29 cellular contexts compared by ENCODE assay signal in genomic region chr3:77150028-77150427, GRCh38.
"Had no signal": no experiment of that assay in that cellular context is flagged by ENCODE, and none has a peak within 500 bp of the region (broad histone marks: within the 10 kb centered on the region; RNA-seq: fewer than 3 reads in every experiment).

No MANE protein-coding gene starts in this region.

- H3K27me3 ChIP-seq: breast epithelium, gastrocnemius medialis, hepatocyte, neutrophil, ovary, stomach, thyroid gland, upper lobe of right lung had no signal

- H3K27ac Mint-ChIP-seq: activated CD4-positive, alpha-beta T cell treated with anti-CD3 and anti-CD28 coated beads for 36 hours; activated naive CD4-positive, alpha-beta T cell treated with anti-CD3 and anti-CD28 coated beads, Interleukin-2, amount 50 U/mL, for 72 hours; activated T-cell treated with anti-CD3 and anti-CD28 coated beads, Interleukin-2, amount 50 U/mL, for 72 hours; dendritic cell treated with granulocyte-macrophage colony-stimulating factor and Interleukin-4, amounts not matched to agents 40 ng/mL and 50 ng/mL, for 4 days; natural killer cell treated with Interleukin-12 subunit alpha and Interleukin-12 subunit beta and Interleukin-15 and Interleukin-18, amount 100 ng/mL, for 72 hours; stimulated activated memory B cell treated with anti-CD40 and anti-IgM and Interleukin-4, amounts not matched to agents 10 μg/mL and 1 μg/mL and 100 μg/mL, for 72 hours; T-helper 2 cell treated with Interferon-gamma antibody and Interleukin-4, amounts not matched to agents 5 μg/mL and 100 μg/mL, for 36 hours had no signal

- FAIRE-seq: keratinocyte had no signal

- ATAC-seq: activated CD4-positive, alpha-beta T cell treated with anti-CD3 and anti-CD28 coated beads for 36 hours; activated naive CD4-positive, alpha-beta T cell treated with anti-CD3 and anti-CD28 coated beads, Interleukin-2, amount 50 U/mL, for 72 hours; activated T-cell treated with anti-CD3 and anti-CD28 coated beads, Interleukin-2, amount 50 U/mL, for 72 hours; gastrocnemius medialis; left cardiac atrium; left ventricle myocardium superior; mucosa of descending colon; natural killer cell treated with Interleukin-12 subunit alpha and Interleukin-12 subunit beta and Interleukin-15 and Interleukin-18, amount 100 ng/mL, for 72 hours; stimulated activated memory B cell treated with anti-CD40 and anti-IgM and Interleukin-4, amounts not matched to agents 10 μg/mL and 1 μg/mL and 100 μg/mL, for 72 hours; upper lobe of right lung had no signal

- H3K27me3 Mint-ChIP-seq: activated CD4-positive, alpha-beta T cell treated with anti-CD3 and anti-CD28 coated beads for 36 hours; central memory CD8-positive, alpha-beta T cell; dendritic cell treated with granulocyte-macrophage colony-stimulating factor and Interleukin-4, amounts not matched to agents 40 ng/mL and 50 ng/mL, for 4 days; natural killer cell treated with Interleukin-12 subunit alpha and Interleukin-12 subunit beta and Interleukin-15 and Interleukin-18, amount 100 ng/mL, for 72 hours; stimulated activated memory B cell treated with anti-CD40 and anti-IgM and Interleukin-4, amounts not matched to agents 10 μg/mL and 1 μg/mL and 100 μg/mL, for 72 hours had no signal

- H3K4me1 Mint-ChIP-seq: activated CD4-positive, alpha-beta T cell treated with anti-CD3 and anti-CD28 coated beads for 36 hours; central memory CD8-positive, alpha-beta T cell; stimulated activated memory B cell treated with anti-CD40 and anti-IgM and Interleukin-4, amounts not matched to agents 10 μg/mL and 1 μg/mL and 100 μg/mL, for 72 hours had no signal

- H3K4me2 ChIP-seq: hepatocyte, smooth muscle cell had no signal

- H3K9me3 Mint-ChIP-seq: dendritic cell treated with granulocyte-macrophage colony-stimulating factor and Interleukin-4, amounts not matched to agents 40 ng/mL and 50 ng/mL, for 4 days; stimulated activated memory B cell treated with anti-CD40 and anti-IgM and Interleukin-4, amounts not matched to agents 10 μg/mL and 1 μg/mL and 100 μg/mL, for 72 hours had no signal

- H3K4me3 Mint-ChIP-seq: activated CD4-positive, alpha-beta T cell treated with anti-CD3 and anti-CD28 coated beads for 36 hours; activated T-cell treated with anti-CD3 and anti-CD28 coated beads, Interleukin-2, amount 50 U/mL, for 72 hours; central memory CD8-positive, alpha-beta T cell; dendritic cell treated with granulocyte-macrophage colony-stimulating factor and Interleukin-4, amounts not matched to agents 40 ng/mL and 50 ng/mL, for 4 days; natural killer cell treated with Interleukin-12 subunit alpha and Interleukin-12 subunit beta and Interleukin-15 and Interleukin-18, amount 100 ng/mL, for 72 hours; stimulated activated memory B cell treated with anti-CD40 and anti-IgM and Interleukin-4, amounts not matched to agents 10 μg/mL and 1 μg/mL and 100 μg/mL, for 72 hours; T-helper 2 cell treated with Interferon-gamma antibody and Interleukin-4, amounts not matched to agents 5 μg/mL and 100 μg/mL, for 36 hours had no signal

- H2AFZ ChIP-seq: hepatocyte had no signal

- H3K9me3 ChIP-seq: breast epithelium, gastrocnemius medialis, mucosa of descending colon, neutrophil, ovary, prostate gland, stomach, thyroid gland, upper lobe of right lung had no signal

- H3K36me3 Mint-ChIP-seq: activated naive CD4-positive, alpha-beta T cell treated with anti-CD3 and anti-CD28 coated beads, Interleukin-2, amount 50 U/mL, for 72 hours; stimulated activated memory B cell treated with anti-CD40 and anti-IgM and Interleukin-4, amounts not matched to agents 10 μg/mL and 1 μg/mL and 100 μg/mL, for 72 hours had no signal

- H3K4me1 ChIP-seq: breast epithelium, gastrocnemius medialis, prostate gland, stomach, thyroid gland, upper lobe of right lung had no signal

- DNase-seq: activated CD4-positive, alpha-beta T cell treated with anti-CD3 and anti-CD28 coated beads for 36 hours; activated CD4-positive, CD25-positive, alpha-beta regulatory T cell; activated naive CD4-positive, alpha-beta T cell; activated T-cell treated with anti-CD3 and anti-CD28 coated beads for 4 hours; activated T-cell treated with anti-CD3 and anti-CD28 coated beads, Interleukin-2, amount 50 U/mL, for 72 hours; effector CD4-positive, alpha-beta T cell; gastrocnemius medialis; left cardiac atrium; left ventricle myocardium superior; mucosa of descending colon; ovary; stimulated activated CD4-positive, alpha-beta T cell treated with anti-CD3 and anti-CD28 coated beads, Interleukin-1b, Interleukin-23, amount 100 ng/mL, for 48 hours; stimulated activated CD4-positive, alpha-beta T cell treated with anti-CD3 and anti-CD28 coated beads, Interleukin-4, amount 100 ng/mL, for 4 hours; stimulated activated CD8-positive, alpha-beta memory T cell treated with anti-CD3 and anti-CD28 coated beads, Interleukin-4, amount 100 ng/mL, for 48 hours; stomach; thyroid gland; upper lobe of right lung had no signal

- H3K36me3 ChIP-seq: breast epithelium, gastrocnemius medialis, neutrophil, ovary, prostate gland, stomach, thyroid gland, upper lobe of right lung had no signal

- H3K27ac ChIP-seq: breast epithelium, gastrocnemius medialis, hepatocyte, neutrophil, ovary, prostate gland, stomach, thyroid gland, upper lobe of right lung had no signal

- H3K4me3 ChIP-seq: breast epithelium, gastrocnemius medialis, hepatocyte, mucosa of descending colon, ovary, prostate gland, smooth muscle cell, stomach, thyroid gland, upper lobe of right lung had no signal

- H3K79me2 ChIP-seq: hepatocyte had no signal
